ENCODE assay signal across 1 cellular context in the genomic region with DNA sequence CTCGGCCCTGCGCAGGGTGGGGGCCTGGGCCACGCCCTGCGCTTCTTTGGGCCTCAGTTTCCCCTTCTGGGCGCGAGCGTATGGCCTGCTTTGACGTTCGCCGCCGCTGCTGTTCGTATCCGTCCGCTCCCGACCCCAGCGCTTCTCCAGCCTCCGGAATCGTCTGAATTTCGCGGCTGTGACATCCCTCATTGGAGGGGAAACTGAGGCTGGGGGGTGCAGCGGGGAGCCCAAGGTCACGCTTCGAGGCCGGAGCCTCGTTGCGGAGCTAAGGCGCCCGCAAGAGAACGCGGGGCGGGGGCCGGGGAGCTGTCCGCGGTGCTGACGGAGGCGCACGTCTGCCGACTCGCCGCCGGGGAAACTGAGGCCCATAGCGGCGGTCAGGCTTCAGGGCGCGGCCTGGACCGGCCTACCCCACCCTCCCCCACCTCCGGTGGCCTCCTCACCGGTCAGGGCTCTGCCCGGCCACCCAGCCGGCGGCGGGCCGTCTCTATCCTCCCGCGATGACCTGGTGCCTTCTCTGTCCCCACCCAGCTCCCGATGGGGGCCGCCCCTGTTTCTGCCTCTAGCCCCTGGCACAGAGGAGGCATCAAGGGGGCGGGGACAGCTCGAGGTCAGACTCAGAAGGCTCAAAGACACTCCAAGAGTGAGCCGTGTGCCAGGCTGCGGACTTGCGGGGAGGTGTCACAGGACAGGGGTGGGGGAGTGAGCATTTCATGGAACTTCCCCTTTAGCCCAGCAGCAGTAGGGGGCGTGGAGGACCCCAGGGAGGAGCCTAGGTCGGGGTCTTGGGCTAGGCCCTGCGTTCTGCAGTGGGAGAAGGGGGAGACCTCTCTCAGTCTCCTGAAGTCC.
TF ChIP-seq lines count a peak whose summit lies in the region.

No MANE protein-coding gene starts in this region.

TF ChIP-seq in H1, 55 proteins besides CTCF, POLR2A, EP300 and RAD21:
- no peak for TF ChIP-seq RFX5 (IDR thresholded peaks at IDR 0.05; ENCODE audit: borderline replicate concordance, low read depth, low read length)
- TF ChIP-seq POU5F1 (IDR thresholded peaks at IDR 0.05; ENCODE audit: low read depth, low read length): no peak
- TF ChIP-seq TCF12 (IDR thresholded peaks at IDR 0.05; ENCODE audit: low read depth, low read length): no peak
- no peak for TF ChIP-seq NRF1 (IDR thresholded peaks at IDR 0.05; ENCODE audit: low read depth, low read length)
- TF ChIP-seq TEAD4 (IDR thresholded peaks at IDR 0.05; ENCODE audit: low read depth, low read length): no peak
- no peak for TF ChIP-seq CHD2 (IDR thresholded peaks at IDR 0.05; ENCODE audit: low read length)
- TF ChIP-seq RBBP5 (IDR thresholded peaks at IDR 0.05; ENCODE audit: borderline replicate concordance, low read depth, low read length): no peak
- TF ChIP-seq GTF2F1 (IDR thresholded peaks at IDR 0.05; ENCODE audit: borderline replicate concordance, low read depth, low read length): no peak
- TF ChIP-seq TAF1 (IDR thresholded peaks at IDR 0.05; ENCODE audit: low read depth, low read length): no peak
- 0 out of 2 replicates have a peak, but pooled peaks have one; percentile 18 for TF ChIP-seq CREB1 (IDR thresholded peaks at IDR 0.05)
- TF ChIP-seq JUND (IDR thresholded peaks at IDR 0.05; ENCODE audit: low read length): no peak
- TF ChIP-seq SUZ12 (IDR thresholded peaks at IDR 0.05; ENCODE audit: low read length): no peak; the same call in 1 of the 2 replicates
- TF ChIP-seq SIN3A (conservative IDR thresholded peaks at IDR 0.05 in 1 of 2, IDR thresholded peaks at IDR 0.05 in 1 of 2; ENCODE audit: low read depth in 1 of 2, low read length in 2 of 2): peak; percentile 76 to 86; a peak in 2 of 4 replicates
- TF ChIP-seq NANOG (IDR thresholded peaks at IDR 0.05; ENCODE audit: insufficient read depth, low read depth, low read length, poor library complexity, severe bottlenecking): no peak
- TF ChIP-seq, protein P1, sequence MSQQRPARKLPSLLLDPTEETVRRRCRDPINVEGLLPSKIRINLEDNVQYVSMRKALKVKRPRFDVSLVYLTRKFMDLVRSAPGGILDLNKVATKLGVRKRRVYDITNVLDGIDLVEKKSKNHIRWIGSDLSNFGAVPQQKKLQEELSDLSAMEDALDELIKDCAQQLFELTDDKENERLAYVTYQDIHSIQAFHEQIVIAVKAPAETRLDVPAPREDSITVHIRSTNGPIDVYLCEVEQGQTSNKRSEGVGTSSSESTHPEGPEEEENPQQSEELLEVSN (IDR thresholded peaks at IDR 0.05): no peak
- TF ChIP-seq ATF3 (IDR thresholded peaks at IDR 0.05; ENCODE audit: insufficient read depth, low read depth, low read length): no peak
- no peak for TF ChIP-seq RXRA (IDR thresholded peaks at IDR 0.05; ENCODE audit: insufficient read depth, low read depth, low read length)
- no peak for TF ChIP-seq YY1 (IDR thresholded peaks at IDR 0.05; ENCODE audit: low read depth, low read length)
- TF ChIP-seq GABPA (IDR thresholded peaks at IDR 0.05; ENCODE audit: borderline replicate concordance, insufficient read depth, low read length): 0 out of 2 replicates have a peak, but pooled peaks have one; percentile 34
- no peak for TF ChIP-seq SAP30 (IDR thresholded peaks at IDR 0.05; ENCODE audit: insufficient read depth, insufficient replicate concordance, low read length)
- no peak for TF ChIP-seq BACH1 (IDR thresholded peaks at IDR 0.05; ENCODE audit: low read length)
- no peak for TF ChIP-seq RNF2 (IDR thresholded peaks at IDR 0.05; ENCODE audit: borderline replicate concordance, low read depth, low read length, missing control alignments, poor library complexity, severe bottlenecking)
- no peak for TF ChIP-seq EGR1 (IDR thresholded peaks at IDR 0.05; ENCODE audit: borderline replicate concordance, low read depth, low read length)
- peak; percentile 70 for TF ChIP-seq MAX (IDR thresholded peaks at IDR 0.05)
- no peak for TF ChIP-seq JUN (IDR thresholded peaks at IDR 0.05; ENCODE audit: low read depth, low read length)
TF ChIP-seq in H1: peak in this region for 4.
